In genomic region chr15:78308422-78309021, GRCh38 we compare ENCODE assay signal across 8 cellular contexts. TPM values are rescaled to one million over a fixed set of nuclear protein-coding genes. Genes with fewer than 3 reads are reported as not detected.
A peak's percentile ranks its signal among the peaks of the same experiment; 100 is the strongest.
DNase-seq lines count a peak whose midpoint lies in the region; ATAC-seq and TF ChIP-seq lines count a peak whose summit lies in the region.

No MANE protein-coding gene starts in this region.

- CTCF ChIA-PET in activated CD4-positive, alpha-beta memory T cell treated with anti-CD3 and anti-CD28 coated beads, Interleukin-2, amount 10 ng/mL, durations not matched to agents 7 days and 5 days (lab: Charles Lee), result interaction anchor here (0.7 to 1.8 kb wide), 7 partner anchors 9 to 442 kb away, joined by 3 to 7 read pairs (median 3); partner anchors contain the start of gene SKIC8

- intact Hi-C loops in CD14-positive monocyte (cut with micrococcal nuclease), result loop anchor here (2.0 to 10.0 kb wide), 3 partner anchors 114 to 566 kb away; partner anchors contain the start of gene MORF4L1 (in 1 of the 2)

- DNase-seq in CD14-positive monocyte (ENCODE audit: low spot score) (peak; percentile 66), HFFc6 (peak; percentile 38), NCI-H524 treated with DMSO at 0.1 percent for 48 hours (lab: John Stamatoyannopoulos, UW) (peak; percentile 52), endothelial cell (ENCODE audit: low spot score) (peak; percentile 91), mesothelial cell of epicardium (ENCODE audit: low spot score in 2 of 2, unreplicated experiment in 2 of 2) (peak; percentile 78 to 90), substantia nigra (lab: John Stamatoyannopoulos, UW) (peak in 43 of 49 donors; percentile 7 to 77 (median 55))
- DNase-seq in activated CD4-positive, alpha-beta memory T cell treated with anti-CD3 and anti-CD28 coated beads, Interleukin-2, amount 10 ng/mL, durations not matched to agents 7 days and 5 days, result peak; percentile 66

- peaks cover 27% of the 10 kb centered on the region for H3K4me1 Mint-ChIP-seq in CD14-positive monocyte
- peaks cover 24% of the 10 kb centered on the region for H3K4me1 Mint-ChIP-seq in HFFc6 (ENCODE audit: low read depth)
- peaks cover 3% of the 10 kb centered on the region for H3K4me1 Mint-ChIP-seq in activated CD4-positive, alpha-beta memory T cell treated with anti-CD3 and anti-CD28 coated beads, Interleukin-2, amount 10 ng/mL, durations not matched to agents 7 days and 5 days
- peaks cover 3% of the 10 kb centered on the region for H3K4me1 Mint-ChIP-seq in endothelial cell (ENCODE audit: unreplicated experiment)
- H3K4me1 Mint-ChIP-seq in mesothelial cell of epicardium, result peaks cover 6% of the 10 kb centered on the region

- H3K27ac Mint-ChIP-seq in CD14-positive monocyte (peak overlapping the region in 5 of 7 donors; percentile 81 to 94 (median 90)), HFFc6 (no peak overlapping the region), endothelial cell (ENCODE audit: unreplicated experiment) (no peak overlapping the region), mesothelial cell of epicardium (no peak overlapping the region)
- no peak overlapping the region for H3K27ac Mint-ChIP-seq in activated CD4-positive, alpha-beta memory T cell treated with anti-CD3 and anti-CD28 coated beads, Interleukin-2, amount 10 ng/mL, durations not matched to agents 7 days and 5 days

- H3K4me3 Mint-ChIP-seq in CD14-positive monocyte (peak overlapping the region; percentile 62 to 78), HFFc6 (no peak overlapping the region), endothelial cell (ENCODE audit: unreplicated experiment) (no peak overlapping the region), mesothelial cell of epicardium (no peak overlapping the region)
- H3K4me3 Mint-ChIP-seq in activated CD4-positive, alpha-beta memory T cell treated with anti-CD3 and anti-CD28 coated beads, Interleukin-2, amount 10 ng/mL, durations not matched to agents 7 days and 5 days, result no peak overlapping the region

- peaks cover 0 to 7% (median 0%) of the 10 kb centered on the region in 7 donors for H3K9me3 Mint-ChIP-seq in CD14-positive monocyte
- H3K9me3 Mint-ChIP-seq in HFFc6, result no peaks in the 10 kb centered on the region
- no peaks in the 10 kb centered on the region for H3K9me3 Mint-ChIP-seq in activated CD4-positive, alpha-beta memory T cell treated with anti-CD3 and anti-CD28 coated beads, Interleukin-2, amount 10 ng/mL, durations not matched to agents 7 days and 5 days
- no peaks in the 10 kb centered on the region for H3K9me3 Mint-ChIP-seq in endothelial cell (ENCODE audit: unreplicated experiment)
- no peaks in the 10 kb centered on the region for H3K9me3 Mint-ChIP-seq in mesothelial cell of epicardium

- H3K27ac ChIP-seq in substantia nigra (ENCODE audit: low read depth, low read length, poor library complexity, severe bottlenecking), result no peak overlapping the region

- no peak for ATAC-seq in GM21529 (IDR thresholded peaks at IDR 0.05; ENCODE audit: unreplicated experiment)

- POLR2A ChIA-PET in activated CD4-positive, alpha-beta memory T cell treated with anti-CD3 and anti-CD28 coated beads, Interleukin-2, amount 10 ng/mL, durations not matched to agents 7 days and 5 days (lab: Charles Lee), result interaction anchor here (1.4 kb wide), 1 partner anchor 9 kb away, joined by 7 read pairs; the partner anchor contains the start of gene SKIC8

- peak; percentile 92 for TF ChIP-seq CTCF in CD14-positive monocyte (IDR thresholded peaks at IDR 0.05)
- peak; percentile 84 for TF ChIP-seq CTCF in HFFc6 (IDR thresholded peaks at IDR 0.05)
- peak; percentile 75 for TF ChIP-seq CTCF in endothelial cell (IDR thresholded peaks at IDR 0.05; ENCODE audit: unreplicated experiment)
- TF ChIP-seq CTCF in mesothelial cell of epicardium (IDR thresholded peaks at IDR 0.05; ENCODE audit: unreplicated experiment), result peak; percentile 86

- H3K27me3 Mint-ChIP-seq in CD14-positive monocyte (ENCODE audit: low read depth in 3 of 3), result peaks cover 0 to 5% (median 0%) of the 10 kb centered on the region in 3 donors
- peaks cover 35% of the 10 kb centered on the region for H3K27me3 Mint-ChIP-seq in HFFc6 (ENCODE audit: insufficient read depth)
- peaks cover 5% of the 10 kb centered on the region for H3K27me3 Mint-ChIP-seq in activated CD4-positive, alpha-beta memory T cell treated with anti-CD3 and anti-CD28 coated beads, Interleukin-2, amount 10 ng/mL, durations not matched to agents 7 days and 5 days
- peaks cover 4% of the 10 kb centered on the region for H3K27me3 Mint-ChIP-seq in endothelial cell (ENCODE audit: unreplicated experiment)
- H3K27me3 Mint-ChIP-seq in mesothelial cell of epicardium (ENCODE audit: low read depth), result peaks cover 18% of the 10 kb centered on the region

- no peaks in the 10 kb centered on the region for H3K36me3 Mint-ChIP-seq in CD14-positive monocyte
- no peaks in the 10 kb centered on the region for H3K36me3 Mint-ChIP-seq in HFFc6 (ENCODE audit: low read depth)
- H3K36me3 Mint-ChIP-seq in activated CD4-positive, alpha-beta memory T cell treated with anti-CD3 and anti-CD28 coated beads, Interleukin-2, amount 10 ng/mL, durations not matched to agents 7 days and 5 days (ENCODE audit: low read depth), result no peaks in the 10 kb centered on the region
- no peaks in the 10 kb centered on the region for H3K36me3 Mint-ChIP-seq in endothelial cell (ENCODE audit: low read depth, unreplicated experiment)
- no peaks in the 10 kb centered on the region for H3K36me3 Mint-ChIP-seq in mesothelial cell of epicardium

RNA-seq across cellular contexts. Expression of gene SKIC8, which starts 9.1 kb away (rescaled TPM):
- 100 to 1,000 TPM in 1 of 2 donors, 10 to 100 TPM in 1; 88.0 to 123 TPM for polyA plus RNA-seq in CD14-positive monocyte
- 10 to 100 TPM; 43.9 to 48.1 (median 47.0) TPM for total RNA-seq in HFFc6 (2021; fragmentation: NEBNext Ultra II Directional; extraction: Animal tissue kit (Norgen Biotek cat#: 25700))
- 10 to 100 TPM; 35.4 to 35.7 TPM for total RNA-seq in activated CD4-positive, alpha-beta memory T cell treated with anti-CD3 and anti-CD28 coated beads, Interleukin-2, amount 10 ng/mL, durations not matched to agents 7 days and 5 days
- 43.9 TPM for total RNA-seq in endothelial cell (ENCODE audit: unreplicated experiment)
- total RNA-seq in mesothelial cell of epicardium, result 51.2 to 55.1 TPM (median 54.8 TPM) in 3 replicates

RNA-seq across cellular contexts. Expression of gene CRABP1, which starts 31.6 kb away (rescaled TPM):
- not detected for polyA plus RNA-seq in CD14-positive monocyte
- not detected for total RNA-seq in HFFc6 (2021; fragmentation: NEBNext Ultra II Directional; extraction: Animal tissue kit (Norgen Biotek cat#: 25700))
- not detected for total RNA-seq in activated CD4-positive, alpha-beta memory T cell treated with anti-CD3 and anti-CD28 coated beads, Interleukin-2, amount 10 ng/mL, durations not matched to agents 7 days and 5 days
- total RNA-seq in endothelial cell (ENCODE audit: unreplicated experiment), result 3.3 TPM
- 144 to 156 TPM (median 155 TPM) in 3 replicates for total RNA-seq in mesothelial cell of epicardium

RNA-seq across cellular contexts. Expression of gene DNAJA4, which starts 44.2 kb away (rescaled TPM):
- 1 to 10 TPM; 2.4 to 2.5 TPM for polyA plus RNA-seq in CD14-positive monocyte
- under 1 TPM in 5 of 6 experiments, not detected in 1; 0.14 to 0.38 (median 0.17) TPM for total RNA-seq in HFFc6 (2021; fragmentation: NEBNext Ultra II Directional; extraction: Animal tissue kit (Norgen Biotek cat#: 25700))
- 10 to 100 TPM; 27.7 to 30.9 TPM for total RNA-seq in activated CD4-positive, alpha-beta memory T cell treated with anti-CD3 and anti-CD28 coated beads, Interleukin-2, amount 10 ng/mL, durations not matched to agents 7 days and 5 days
- total RNA-seq in endothelial cell (ENCODE audit: unreplicated experiment) (2.1 TPM), mesothelial cell of epicardium (0.13 to 0.18 TPM in 2 of 3 replicates, not detected in the other)

Comparison
In these comparisons a context has a peak if more than half of its experiments do, and no peak if none do; other contexts are left out.
1. DNase-seq: peak in every context shown above with its lines; median percentile 91 in endothelial cell; 84 in mesothelial cell of epicardium; 66 in CD14-positive monocyte; 66 in activated CD4-positive, alpha-beta memory T cell treated with anti-CD3 and anti-CD28 coated beads, Interleukin-2, amount 10 ng/mL, durations not matched to agents 7 days and 5 days; 55 in substantia nigra; 52 in NCI-H524 treated with DMSO at 0.1 percent for 48 hours; 38 in HFFc6.
2. H3K27ac Mint-ChIP-seq: peak in CD14-positive monocyte (5 of 7); none in HFFc6 (single experiment), activated CD4-positive, alpha-beta memory T cell treated with anti-CD3 and anti-CD28 coated beads, Interleukin-2, amount 10 ng/mL, durations not matched to agents 7 days and 5 days (single experiment), endothelial cell (single experiment) and mesothelial cell of epicardium (single experiment).
3. H3K4me3 Mint-ChIP-seq: peak in CD14-positive monocyte (2 of 2); none in HFFc6 (single experiment), activated CD4-positive, alpha-beta memory T cell treated with anti-CD3 and anti-CD28 coated beads, Interleukin-2, amount 10 ng/mL, durations not matched to agents 7 days and 5 days (single experiment), endothelial cell (single experiment) and mesothelial cell of epicardium (single experiment).
4. RNA of gene CRABP1, which starts 31.6 kb away (total RNA-seq): 144 to 156 TPM in mesothelial cell of epicardium; 3.3 TPM in endothelial cell (single experiment), not detected in activated CD4-positive, alpha-beta memory T cell treated with anti-CD3 and anti-CD28 coated beads, Interleukin-2, amount 10 ng/mL, durations not matched to agents 7 days and 5 days and not detected in HFFc6; every median in the first group is over 10 times any median in the second.
5. Peak in every context shown above with its lines, with median percentiles within 50 percentile points of each other: CTCF ChIP-seq.